ENCODE assay signal across 8 cellular contexts in genomic region chrX:49919617-49920016, GRCh38. TPM values are rescaled to one million over a fixed set of nuclear protein-coding genes. Genes with fewer than 3 reads are reported as not detected.
A peak's percentile ranks its signal among the peaks of the same experiment; 100 is the strongest.
DNase-seq lines count a peak whose midpoint lies in the region; ATAC-seq and TF ChIP-seq lines count a peak whose summit lies in the region.

No MANE protein-coding gene starts in this region.

- peaks cover 16% of the 10 kb centered on the region for H3K4me1 Mint-ChIP-seq in chondrocyte (ENCODE audit: low read depth)

- H3K27ac ChIP-seq in AG04450 (ENCODE audit: low read depth, low read length) (no peak overlapping the region), Panc1 (ENCODE audit: low read length) (no peak overlapping the region)

- no peak for DNase-seq in AG04450 (ENCODE audit: low read depth, low spot score)
- DNase-seq in GM12864 (ENCODE audit: low read depth) = no peak
- DNase-seq in Panc1 (ENCODE audit: low read depth, low spot score) = peak; percentile 35
- no peak for DNase-seq in chondrocyte (ENCODE audit: low spot score)
- DNase-seq in medulla oblongata (ENCODE audit: extremely low spot score) = peak; percentile 40
- DNase-seq in SHP77 (lab: John Stamatoyannopoulos, UW) = no peak

- H3K4me3 Mint-ChIP-seq in chondrocyte (ENCODE audit: unreplicated experiment) = no peak overlapping the region

- H3K4me3 ChIP-seq in AG04450 (ENCODE audit: low read depth, low read length) = no peak overlapping the region
- no peak overlapping the region for H3K4me3 ChIP-seq in GM12864 (ENCODE audit: low read depth, low read length)
- H3K4me3 ChIP-seq in Panc1 (ENCODE audit: low read depth in 2 of 2, low read length in 2 of 2) = no peak overlapping the region

- intact Hi-C loops in Panc1 (cut with micrococcal nuclease; ENCODE audit: unreplicated experiment) = loop anchor here (5.0 to 10.0 kb wide), 3 partner anchors 148 to 665 kb away; partner anchors contain the start of genes AKAP4 and CCNB3

- peak; percentile 69 for TF ChIP-seq CTCF in AG04450 (IDR thresholded peaks at IDR 0.05; ENCODE audit: low read depth, low read length)
- TF ChIP-seq CTCF in GM12864 (IDR thresholded peaks at IDR 0.05; ENCODE audit: low read depth, low read length, missing control alignments) = peak; percentile 81
- TF ChIP-seq CTCF in Panc1 (IDR thresholded peaks at IDR 0.05) = peak; percentile 91
- TF ChIP-seq CTCF in chondrocyte (IDR thresholded peaks at IDR 0.05) = peak; percentile 83

- POLR2A ChIA-PET in AG04450 (lab: Yijun Ruan, JAX) (no interaction called here), Panc1 (lab: Charles Lee) (interaction anchor here (0.5 kb wide), 1 partner anchor 285 kb away, joined by 4 read pairs; the partner anchor contains the start of gene CCNB3)

- H3K36me3 Mint-ChIP-seq in chondrocyte (ENCODE audit: low read depth) = no peaks in the 10 kb centered on the region

- peaks cover 3% of the 10 kb centered on the region; the same call in 1 of the 2 replicates for H3K4me1 ChIP-seq in Panc1 (ENCODE audit: control insufficient read depth, insufficient read depth, low read length)

- no peaks in the 10 kb centered on the region for H3K9me3 Mint-ChIP-seq in chondrocyte (ENCODE audit: low read depth)

- no peak for ATAC-seq in Panc1
- ATAC-seq in GM21423 (IDR thresholded peaks at IDR 0.05; ENCODE audit: unreplicated experiment) = no peak
- ATAC-seq in HG03280 (IDR thresholded peaks at IDR 0.05; ENCODE audit: unreplicated experiment) = no peak

- H3K27me3 ChIP-seq in AG04450 (ENCODE audit: control insufficient read depth, insufficient read depth, low read length) (no peaks in the 10 kb centered on the region), Panc1 (ENCODE audit: control insufficient read depth, insufficient read depth, low read length) (no peaks in the 10 kb centered on the region)

- BruUV-seq in Panc1 (replicated peaks; lab: Mats Ljungman, UMichigan) = no TSS peak

- H3K27me3 Mint-ChIP-seq in chondrocyte (ENCODE audit: low read depth) = no peaks in the 10 kb centered on the region

- in situ Hi-C loops in Panc1 (cut with HindIII; ENCODE audit: low pct_unique_long_range_greater_than_20kb, low sequenced_read_pairs) = no loop called here

- H3K9me3 ChIP-seq in AG04450 (ENCODE audit: control insufficient read depth, insufficient read depth, low read length) = no peaks in the 10 kb centered on the region; the same call in 1 of the 2 replicates
- H3K9me3 ChIP-seq in Panc1 (ENCODE audit: control insufficient read depth, insufficient read depth, low read depth, low read length) = no peaks in the 10 kb centered on the region

- CTCF ChIA-PET in AG04450 (lab: Charles Lee) (interaction anchor here (0.7 to 1.9 kb wide), 19 partner anchors 9 to 664 kb away, joined by 3 to 16 read pairs (median 4); partner anchors contain the start of genes CCNB3 and USP27X), Panc1 (lab: Charles Lee) (no interaction called here)

- 0 out of 2 replicates have a peak, but pooled peaks cover 2% of the 10 kb centered on the region for H3K36me3 ChIP-seq in Panc1 (ENCODE audit: control insufficient read depth, insufficient read depth, low read length)

- no peak overlapping the region for H3K27ac Mint-ChIP-seq in chondrocyte (ENCODE audit: unreplicated experiment)

RNA-seq across cellular contexts. Expression of gene CLCN5, which starts 2.8 kb away (rescaled TPM):
- polyA plus RNA-seq in AG04450 (2011; rRNA removed) = 1.9 and 2.2 TPM in 2 replicates
- 7.3 and 10.3 TPM in 2 replicates for polyA minus RNA-seq in AG04450 (2011; rRNA and poly(A)+ RNA removed)
- total RNA-seq in Panc1 (2021; ENCODE audit: unreplicated experiment) = 23.6 TPM
- polyA plus RNA-seq in Panc1 (2012; ENCODE audit: insufficient read length) = 6.7 TPM
- 11.8 to 17.9 TPM (median 12.4 TPM) in 3 replicates for total RNA-seq in chondrocyte

RNA-seq across cellular contexts. Expression of gene USP27X, which starts 40.3 kb away (rescaled TPM):
- polyA plus RNA-seq in AG04450 (2011; rRNA removed) = 4.2 and 4.3 TPM in 2 replicates
- 4.9 and 5.3 TPM in 2 replicates for polyA minus RNA-seq in AG04450 (2011; rRNA and poly(A)+ RNA removed)
- total RNA-seq in Panc1 (2021; ENCODE audit: unreplicated experiment) (3.1 TPM), chondrocyte (2.8 to 3.4 TPM (median 3.2 TPM) in 3 replicates)
- 4.2 TPM for polyA plus RNA-seq in Panc1 (2012; ENCODE audit: insufficient read length)

Comparison
In these comparisons a context has a peak if more than half of its experiments do, and no peak if none do; other contexts are left out.
1. DNase-seq: peak in Panc1 (single experiment) and medulla oblongata (single experiment); none in AG04450 (single experiment), GM12864 (single experiment), chondrocyte (single experiment) and SHP77 (0 of 2).
2. Peak in every context shown above with its lines, with median percentiles within 50 percentile points of each other: CTCF ChIP-seq.